8 cellular contexts compared by ENCODE assay signal in genomic region chr4:55947912-55948725, GRCh38. TPM values are rescaled to one million over a fixed set of nuclear protein-coding genes. Genes with fewer than 3 reads are reported as not detected.
DNase-seq lines count a peak whose midpoint lies in the region; ATAC-seq and TF ChIP-seq lines count a peak whose summit lies in the region.

No MANE protein-coding gene starts in this region.

- H3K27me3 ChIP-seq in gastroesophageal sphincter, result no peaks in the 10 kb centered on the region

- H3K27ac Mint-ChIP-seq in activated T-helper 17 cell treated with anti-CD3 and anti-CD28 coated beads, Interleukin-2, amount 50 U/mL, for 72 hours, result peak overlapping the region; percentile 92

- peak overlapping the region; percentile 41 to 68 for H3K4me3 ChIP-seq in gastroesophageal sphincter

- ATAC-seq in GM21825 (IDR thresholded peaks at IDR 0.05; ENCODE audit: unreplicated experiment) (peak; percentile 24), gastroesophageal sphincter (no peak), GM19467 (IDR thresholded peaks at IDR 0.05; ENCODE audit: unreplicated experiment) (no peak)
- peak; percentile 46 for ATAC-seq in activated T-helper 17 cell treated with anti-CD3 and anti-CD28 coated beads, Interleukin-2, amount 50 U/mL, for 72 hours (replicated peaks)

- H3K4me3 Mint-ChIP-seq in activated T-helper 17 cell treated with anti-CD3 and anti-CD28 coated beads, Interleukin-2, amount 50 U/mL, for 72 hours, result peak overlapping the region; percentile 98

- TF ChIP-seq EP300 in gastroesophageal sphincter (IDR thresholded peaks at IDR 0.05), result no peak

- H3K4me1 Mint-ChIP-seq in activated T-helper 17 cell treated with anti-CD3 and anti-CD28 coated beads, Interleukin-2, amount 50 U/mL, for 72 hours, result peaks cover 24% of the 10 kb centered on the region

- H3K9me3 ChIP-seq in gastroesophageal sphincter, result no peaks in the 10 kb centered on the region

- H3K36me3 ChIP-seq in gastroesophageal sphincter, result peaks cover 0 to 9% of the 10 kb centered on the region in 2 donors

- WGBS in gastroesophageal sphincter (ENCODE audit: low coverage in 1 of 2), 2 donors, result 2 to 6% methylated on average over 9 to 19 of the region's 19 CpGs

- DNase-seq in DMS114 treated with DMSO at 0.1 percent for 48 hours (lab: John Stamatoyannopoulos, UW; ENCODE audit: unreplicated experiment) (peak; percentile 28), NCI-H2227 treated with DMSO at 0.1 percent for 48 hours (lab: John Stamatoyannopoulos, UW) (peak; percentile 26), pulmonary artery endothelial cell (ENCODE audit: low read depth, low spot score) (peak; percentile 95), posterior cingulate gyrus (no peak)

- no peak for TF ChIP-seq CTCF in gastroesophageal sphincter (IDR thresholded peaks at IDR 0.05)

- peak overlapping the region; percentile 6 to 92 (median 88) for H3K27ac ChIP-seq in gastroesophageal sphincter

- peaks cover 5 to 28% (median 8%) of the 10 kb centered on the region in 3 donors for H3K4me1 ChIP-seq in gastroesophageal sphincter

- H3K27me3 Mint-ChIP-seq in activated T-helper 17 cell treated with anti-CD3 and anti-CD28 coated beads, Interleukin-2, amount 50 U/mL, for 72 hours, result no peaks in the 10 kb centered on the region

- no peak for TF ChIP-seq POLR2A in gastroesophageal sphincter (IDR thresholded peaks at IDR 0.05)

- peaks cover 19% of the 10 kb centered on the region for H3K36me3 Mint-ChIP-seq in activated T-helper 17 cell treated with anti-CD3 and anti-CD28 coated beads, Interleukin-2, amount 50 U/mL, for 72 hours (ENCODE audit: low read depth)

- intact Hi-C loops in posterior cingulate gyrus (cut with DNase I), result loop anchor here (1.0 to 5.0 kb wide), 3 partner anchors 96 to 353 kb away; partner anchors contain the start of gene EXOC1

- H3K9me3 Mint-ChIP-seq in activated T-helper 17 cell treated with anti-CD3 and anti-CD28 coated beads, Interleukin-2, amount 50 U/mL, for 72 hours, result no peaks in the 10 kb centered on the region

RNA-seq across cellular contexts. Expression of gene CEP135, which starts 0.6 kb away (rescaled TPM):
- 10 to 100 TPM; 15.7 to 16.2 TPM for total RNA-seq in activated T-helper 17 cell treated with anti-CD3 and anti-CD28 coated beads, Interleukin-2, amount 50 U/mL, for 72 hours
- total RNA-seq in gastroesophageal sphincter (1 to 10 TPM; 4.5 to 5.3 (median 4.7) TPM), pulmonary artery endothelial cell (7.4 and 9.9 TPM in 2 replicates)

Comparison
In these comparisons a context has a peak if more than half of its experiments do, and no peak if none do; other contexts are left out.
1. DNase-seq: peak in DMS114 treated with DMSO at 0.1 percent for 48 hours (single experiment), NCI-H2227 treated with DMSO at 0.1 percent for 48 hours (single experiment) and pulmonary artery endothelial cell (single experiment); none in posterior cingulate gyrus (0 of 10).
2. ATAC-seq: peak in GM21825 (single experiment) and activated T-helper 17 cell treated with anti-CD3 and anti-CD28 coated beads, Interleukin-2, amount 50 U/mL, for 72 hours (single experiment); none in gastroesophageal sphincter (single experiment) and GM19467 (single experiment).